1 cellular context compared by ENCODE assay signal in the genomic region with DNA sequence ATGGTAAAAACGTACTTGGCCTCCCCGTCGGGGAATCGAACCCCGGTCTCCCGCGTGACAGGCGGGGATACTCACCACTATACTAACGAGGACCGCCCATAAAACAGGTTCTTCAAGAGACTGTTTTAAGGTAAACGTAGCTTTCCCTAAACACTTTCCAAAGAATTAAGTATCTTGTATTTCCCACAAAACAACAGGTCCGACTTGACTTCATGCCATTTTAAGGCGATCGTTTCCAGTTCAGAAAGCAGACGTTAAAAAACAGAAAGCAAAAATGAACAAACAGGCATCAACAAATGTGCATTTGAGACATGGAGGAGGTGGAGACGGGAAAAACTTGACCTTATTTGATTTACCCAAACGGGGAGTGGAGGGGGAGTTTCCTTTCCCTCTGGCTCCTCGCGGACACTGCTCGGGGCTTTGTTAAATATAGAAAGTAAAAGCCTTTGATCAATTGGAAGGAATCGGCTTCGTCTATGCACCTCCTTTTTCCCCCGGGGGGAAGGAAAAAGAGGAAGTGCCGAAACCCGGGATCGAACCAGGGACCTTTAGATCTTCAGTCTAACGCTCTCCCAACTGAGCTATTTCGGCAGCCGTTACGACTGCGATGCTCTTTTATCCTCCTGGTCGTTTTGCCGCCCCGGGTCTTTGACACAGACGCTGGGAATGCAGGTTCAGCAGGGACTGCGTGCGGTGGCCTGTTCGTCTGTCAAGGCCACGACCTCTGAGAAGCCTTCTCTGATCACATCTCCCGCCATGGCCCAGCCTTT.
TF ChIP-seq lines count a peak whose summit lies in the region.

No MANE protein-coding gene starts in this region.

TF ChIP-seq in A549, 52 proteins besides CTCF, POLR2A, EP300 and RAD21 (continued from another document):
- TF ChIP-seq ELK1 (IDR thresholded peaks at IDR 0.05; ENCODE audit: low read depth, low read length), result no peak
- TF ChIP-seq TP53 (CRISPR knock-in tag; IDR thresholded peaks at IDR 0.05), result peak; percentile 67; the same call in 1 of the 2 replicates
- TF ChIP-seq HOXB13 (CRISPR knock-in tag; IDR thresholded peaks at IDR 0.05; ENCODE audit: low read depth), result peak; percentile 70; the same call in 1 of the 2 replicates
- TF ChIP-seq JUNB (IDR thresholded peaks at IDR 0.05), result no peak
- TF ChIP-seq HES2 (IDR thresholded peaks at IDR 0.05), result no peak
- no peak for TF ChIP-seq FOSL2 (IDR thresholded peaks at IDR 0.05)
- peak; percentile 65 for TF ChIP-seq FOSL2 (CRISPR knock-in tag; IDR thresholded peaks at IDR 0.05)
- TF ChIP-seq CBX8 (IDR thresholded peaks at IDR 0.05), result no peak
